Comparison of ENCODE assay signal across 2 cellular contexts in the genomic region with DNA sequence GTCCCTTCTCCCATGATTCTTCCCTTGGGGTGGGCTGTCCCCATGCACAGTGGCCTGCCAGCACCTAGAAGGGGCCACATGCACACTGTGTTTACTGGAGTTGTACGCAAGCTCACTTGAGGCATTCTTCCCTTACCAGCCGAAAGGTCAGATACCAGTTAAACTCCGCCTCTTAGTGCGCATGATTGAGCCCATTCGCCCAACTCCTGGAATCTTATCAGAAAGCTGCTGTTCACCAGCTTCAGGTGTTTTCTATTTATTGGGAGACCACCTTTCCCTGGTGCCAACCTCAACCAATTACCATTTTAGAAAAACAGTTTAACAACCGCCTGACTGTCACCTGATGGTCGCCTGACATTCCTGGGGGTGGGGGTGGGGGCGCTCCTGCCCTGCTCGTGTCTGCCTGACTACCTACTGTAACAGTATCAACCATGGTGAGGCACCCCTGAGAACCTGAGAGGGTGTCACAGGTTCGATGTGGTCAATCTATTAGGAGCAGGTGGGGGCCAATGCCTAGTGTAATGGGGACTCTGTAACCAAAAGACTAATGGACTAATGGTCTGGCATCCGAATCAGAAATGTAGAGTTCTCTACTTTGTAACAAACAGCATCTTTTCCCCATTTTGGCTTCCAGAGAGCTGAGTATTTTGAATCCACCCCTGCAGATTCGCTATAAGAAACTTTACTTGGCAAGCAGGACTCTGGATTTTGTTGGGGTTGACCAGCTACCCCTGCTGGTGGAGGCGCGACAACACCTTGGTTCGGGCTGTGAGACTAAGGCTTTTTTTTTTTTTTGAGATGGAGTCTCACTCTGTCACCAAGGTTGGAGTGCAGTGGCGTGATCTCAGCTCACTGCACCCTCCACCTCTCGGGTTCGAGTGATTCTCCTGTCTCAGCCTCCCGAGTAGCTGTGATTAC.
A peak's percentile ranks its signal among the peaks of the same experiment; 100 is the strongest.
TF ChIP-seq lines count a peak whose summit lies in the region.

No MANE protein-coding gene starts in this region.

TF ChIP-seq in HEK293, 187 proteins besides CTCF, POLR2A, EP300 and RAD21:
- TF ChIP-seq, protein P1, sequence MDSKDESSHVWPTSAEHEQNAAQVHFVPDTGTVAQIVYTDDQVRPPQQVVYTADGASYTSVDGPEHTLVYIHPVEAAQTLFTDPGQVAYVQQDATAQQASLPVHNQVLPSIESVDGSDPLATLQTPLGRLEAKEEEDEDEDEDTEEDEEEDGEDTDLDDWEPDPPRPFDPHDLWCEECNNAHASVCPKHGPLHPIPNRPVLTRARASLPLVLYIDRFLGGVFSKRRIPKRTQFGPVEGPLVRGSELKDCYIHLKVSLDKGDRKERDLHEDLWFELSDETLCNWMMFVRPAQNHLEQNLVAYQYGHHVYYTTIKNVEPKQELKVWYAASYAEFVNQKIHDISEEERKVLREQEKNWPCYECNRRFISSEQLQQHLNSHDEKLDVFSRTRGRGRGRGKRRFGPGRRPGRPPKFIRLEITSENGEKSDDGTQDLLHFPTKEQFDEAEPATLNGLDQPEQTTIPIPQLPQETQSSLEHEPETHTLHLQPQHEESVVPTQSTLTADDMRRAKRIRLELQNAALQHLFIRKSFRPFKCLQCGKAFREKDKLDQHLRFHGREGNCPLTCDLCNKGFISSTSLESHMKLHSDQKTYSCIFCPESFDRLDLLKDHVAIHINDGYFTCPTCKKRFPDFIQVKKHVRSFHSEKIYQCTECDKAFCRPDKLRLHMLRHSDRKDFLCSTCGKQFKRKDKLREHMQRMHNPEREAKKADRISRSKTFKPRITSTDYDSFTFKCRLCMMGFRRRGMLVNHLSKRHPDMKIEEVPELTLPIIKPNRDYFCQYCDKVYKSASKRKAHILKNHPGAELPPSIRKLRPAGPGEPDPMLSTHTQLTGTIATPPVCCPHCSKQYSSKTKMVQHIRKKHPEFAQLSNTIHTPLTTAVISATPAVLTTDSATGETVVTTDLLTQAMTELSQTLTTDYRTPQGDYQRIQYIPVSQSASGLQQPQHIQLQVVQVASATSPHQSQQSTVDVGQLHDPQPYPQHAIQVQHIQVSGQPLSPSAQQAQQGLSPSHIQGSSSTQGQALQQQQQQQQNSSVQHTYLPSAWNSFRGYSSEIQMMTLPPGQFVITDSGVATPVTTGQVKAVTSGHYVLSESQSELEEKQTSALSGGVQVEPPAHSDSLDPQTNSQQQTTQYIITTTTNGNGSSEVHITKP (tag by site-specific recombination; IDR thresholded peaks at IDR 0.05) = peak; percentile 45; the same call in 1 of the 2 replicates
- TF ChIP-seq ZNF114 (tag by site-specific recombination; IDR thresholded peaks at IDR 0.05) = no peak
- peak; percentile 42; the same call in 1 of the 2 replicates for TF ChIP-seq ZBTB17 (tag by site-specific recombination; IDR thresholded peaks at IDR 0.05)
- no peak for TF ChIP-seq ZNF354C (tag by site-specific recombination; IDR thresholded peaks at IDR 0.05; ENCODE audit: borderline replicate concordance, low read depth)
- TF ChIP-seq ZNF654 (tag by site-specific recombination; IDR thresholded peaks at IDR 0.05; ENCODE audit: low read depth) = peak; percentile 70
- TF ChIP-seq, protein P2, sequence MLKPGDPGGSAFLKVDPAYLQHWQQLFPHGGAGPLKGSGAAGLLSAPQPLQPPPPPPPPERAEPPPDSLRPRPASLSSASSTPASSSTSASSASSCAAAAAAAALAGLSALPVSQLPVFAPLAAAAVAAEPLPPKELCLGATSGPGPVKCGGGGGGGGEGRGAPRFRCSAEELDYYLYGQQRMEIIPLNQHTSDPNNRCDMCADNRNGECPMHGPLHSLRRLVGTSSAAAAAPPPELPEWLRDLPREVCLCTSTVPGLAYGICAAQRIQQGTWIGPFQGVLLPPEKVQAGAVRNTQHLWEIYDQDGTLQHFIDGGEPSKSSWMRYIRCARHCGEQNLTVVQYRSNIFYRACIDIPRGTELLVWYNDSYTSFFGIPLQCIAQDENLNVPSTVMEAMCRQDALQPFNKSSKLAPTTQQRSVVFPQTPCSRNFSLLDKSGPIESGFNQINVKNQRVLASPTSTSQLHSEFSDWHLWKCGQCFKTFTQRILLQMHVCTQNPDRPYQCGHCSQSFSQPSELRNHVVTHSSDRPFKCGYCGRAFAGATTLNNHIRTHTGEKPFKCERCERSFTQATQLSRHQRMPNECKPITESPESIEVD (tag by site-specific recombination; IDR thresholded peaks at IDR 0.05) = no peak
- TF ChIP-seq ZNF16 (tag by site-specific recombination; IDR thresholded peaks at IDR 0.05; ENCODE audit: low read depth) = no peak
- TF ChIP-seq ZNF362 (tag by site-specific recombination; IDR thresholded peaks at IDR 0.05) = 0 out of 2 replicates have a peak, but pooled peaks have one; percentile 44
- no peak for TF ChIP-seq ZSCAN30 (tag by site-specific recombination; IDR thresholded peaks at IDR 0.05)

TF ChIP-seq in SK-N-SH treated with all-trans-retinoic acid at 6 μM for 48 hours, 23 proteins besides CTCF, POLR2A, EP300 and RAD21 (continued from another document):
- TF ChIP-seq CSRNP3 (CRISPR knock-in tag; IDR thresholded peaks at IDR 0.05) = no peak
- TF ChIP-seq SNAI2 (CRISPR knock-in tag; IDR thresholded peaks at IDR 0.05) = no peak
- TF ChIP-seq, protein P3, sequence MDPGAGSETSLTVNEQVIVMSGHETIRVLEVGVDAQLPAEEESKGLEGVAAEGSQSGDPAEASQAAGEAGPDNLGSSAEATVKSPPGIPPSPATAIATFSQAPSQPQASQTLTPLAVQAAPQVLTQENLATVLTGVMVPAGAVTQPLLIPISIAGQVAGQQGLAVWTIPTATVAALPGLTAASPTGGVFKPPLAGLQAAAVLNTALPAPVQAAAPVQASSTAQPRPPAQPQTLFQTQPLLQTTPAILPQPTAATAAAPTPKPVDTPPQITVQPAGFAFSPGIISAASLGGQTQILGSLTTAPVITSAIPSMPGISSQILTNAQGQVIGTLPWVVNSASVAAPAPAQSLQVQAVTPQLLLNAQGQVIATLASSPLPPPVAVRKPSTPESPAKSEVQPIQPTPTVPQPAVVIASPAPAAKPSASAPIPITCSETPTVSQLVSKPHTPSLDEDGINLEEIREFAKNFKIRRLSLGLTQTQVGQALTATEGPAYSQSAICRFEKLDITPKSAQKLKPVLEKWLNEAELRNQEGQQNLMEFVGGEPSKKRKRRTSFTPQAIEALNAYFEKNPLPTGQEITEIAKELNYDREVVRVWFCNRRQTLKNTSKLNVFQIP (CRISPR knock-in tag; IDR thresholded peaks at IDR 0.05; ENCODE audit: borderline replicate concordance, low read depth) = no peak
- TF ChIP-seq TOX (CRISPR knock-in tag; IDR thresholded peaks at IDR 0.05; ENCODE audit: borderline replicate concordance) = no peak
- TF ChIP-seq GLIS3 (CRISPR knock-in tag; IDR thresholded peaks at IDR 0.05) = no peak
- TF ChIP-seq ZNF565 (CRISPR knock-in tag; conservative IDR thresholded peaks at IDR 0.05; ENCODE audit: low read depth) = no peak
- TF ChIP-seq ZC3H10 (CRISPR knock-in tag; IDR thresholded peaks at IDR 0.05) = no peak
- TF ChIP-seq ISL1 (CRISPR knock-in tag; IDR thresholded peaks at IDR 0.05) = no peak
- TF ChIP-seq BACH2 (CRISPR knock-in tag; IDR thresholded peaks at IDR 0.05; ENCODE audit: borderline replicate concordance) = no peak
- no peak for TF ChIP-seq OSR1 (CRISPR knock-in tag; IDR thresholded peaks at IDR 0.05)
- no peak for TF ChIP-seq PPARA (CRISPR knock-in tag; IDR thresholded peaks at IDR 0.05; ENCODE audit: borderline replicate concordance)
- no peak for TF ChIP-seq ARNTL (CRISPR knock-in tag; IDR thresholded peaks at IDR 0.05; ENCODE audit: borderline replicate concordance, low read depth)
- no peak for TF ChIP-seq ZNF8 (CRISPR knock-in tag; IDR thresholded peaks at IDR 0.05)
TF ChIP-seq in SK-N-SH treated with all-trans-retinoic acid at 6 μM for 48 hours: peak in this region for 0.
